ENCODE assay signal across 2 cellular contexts in genomic region chr17:14374268-14374667, GRCh38.
TF ChIP-seq lines count a peak whose summit lies in the region.

No MANE protein-coding gene starts in this region.

TF ChIP-seq in IMR-90, 13 proteins besides CTCF, POLR2A, EP300 and RAD21:
- no peak for TF ChIP-seq SMC3 (IDR thresholded peaks at IDR 0.05; ENCODE audit: low read depth, low read length)
- no peak for TF ChIP-seq CHD1 (IDR thresholded peaks at IDR 0.05; ENCODE audit: low read depth, low read length)
- no peak for TF ChIP-seq USF2 (IDR thresholded peaks at IDR 0.05; ENCODE audit: low read depth, low read length)
- no peak for TF ChIP-seq RFX5 (IDR thresholded peaks at IDR 0.05; ENCODE audit: low read depth, low read length)
- no peak for TF ChIP-seq CEBPB (IDR thresholded peaks at IDR 0.05; ENCODE audit: low read depth, low read length)
- TF ChIP-seq BHLHE40 (IDR thresholded peaks at IDR 0.05; ENCODE audit: low read depth, low read length): no peak
- TF ChIP-seq FOS (IDR thresholded peaks at IDR 0.05; ENCODE audit: low read depth, low read length): no peak
- TF ChIP-seq MXI1 (IDR thresholded peaks at IDR 0.05; ENCODE audit: borderline replicate concordance, low read depth, low read length): no peak
- no peak for TF ChIP-seq NFE2L2 (IDR thresholded peaks at IDR 0.05; ENCODE audit: low read depth, low read length)
- no peak for TF ChIP-seq ELK1 (IDR thresholded peaks at IDR 0.05; ENCODE audit: borderline replicate concordance, low read depth, low read length)
- no peak for TF ChIP-seq MAFK (IDR thresholded peaks at IDR 0.05; ENCODE audit: low read depth, low read length)
- no peak for TF ChIP-seq RCOR1 (IDR thresholded peaks at IDR 0.05; ENCODE audit: insufficient replicate concordance, low read length)
- TF ChIP-seq MAZ (IDR thresholded peaks at IDR 0.05; ENCODE audit: borderline replicate concordance, low read depth, low read length): no peak

TF ChIP-seq in H1, 55 proteins besides CTCF, POLR2A, EP300 and RAD21:
- TF ChIP-seq JUND (IDR thresholded peaks at IDR 0.05; ENCODE audit: low read length) (no peak), ATF3 (IDR thresholded peaks at IDR 0.05; ENCODE audit: insufficient read depth, low read depth, low read length) (no peak), ASH2L (IDR thresholded peaks at IDR 0.05; ENCODE audit: low read length) (no peak), CEBPB (IDR thresholded peaks at IDR 0.05; ENCODE audit: low read depth, low read length) (no peak), KDM1A (IDR thresholded peaks at IDR 0.05; ENCODE audit: borderline replicate concordance, low read length) (no peak), POLR2AphosphoS5 (IDR thresholded peaks at IDR 0.05; ENCODE audit: low read depth, low read length) (no peak), MAFK (IDR thresholded peaks at IDR 0.05; ENCODE audit: low read depth, low read length) (no peak), TAF1 (IDR thresholded peaks at IDR 0.05; ENCODE audit: low read depth, low read length) (no peak), FOSL1 (IDR thresholded peaks at IDR 0.05; ENCODE audit: insufficient read depth, low read depth, low read length) (no peak), YY1 (IDR thresholded peaks at IDR 0.05; ENCODE audit: low read depth, low read length) (no peak), USF2 (IDR thresholded peaks at IDR 0.05; ENCODE audit: low read length) (no peak), SAP30 (IDR thresholded peaks at IDR 0.05; ENCODE audit: insufficient read depth, insufficient replicate concordance, low read length) (no peak), RXRA (IDR thresholded peaks at IDR 0.05; ENCODE audit: insufficient read depth, low read depth, low read length) (no peak), SP2 (IDR thresholded peaks at IDR 0.05; ENCODE audit: low read length) (no peak), CHD2 (IDR thresholded peaks at IDR 0.05; ENCODE audit: low read length) (no peak), JUN (IDR thresholded peaks at IDR 0.05; ENCODE audit: low read depth, low read length) (no peak)
